22 cellular contexts compared by ENCODE assay signal in the genomic region with DNA sequence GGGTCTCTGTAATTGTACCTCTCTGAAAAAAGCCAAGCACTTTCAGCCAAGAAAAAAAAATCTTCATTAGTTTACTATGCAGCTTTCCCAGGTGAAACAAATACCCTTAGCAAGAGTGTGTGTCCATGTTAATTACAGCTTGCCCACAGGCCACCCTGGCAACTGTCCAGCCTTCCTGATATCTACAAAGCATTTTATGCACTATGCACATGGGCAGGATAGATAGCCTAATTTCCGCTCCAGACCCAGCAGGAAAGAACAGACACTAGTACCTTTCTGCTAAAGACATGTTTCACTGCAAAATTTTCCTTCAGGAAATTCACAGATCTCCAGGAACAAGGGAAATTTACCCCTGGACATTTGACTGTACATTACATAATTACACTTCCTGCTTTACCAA. TPM values are rescaled to one million over a fixed set of nuclear protein-coding genes. Genes with fewer than 3 reads are reported as not detected.
DNase-seq lines count a peak whose midpoint lies in the region; ATAC-seq and TF ChIP-seq lines count a peak whose summit lies in the region.
"Had no signal": no experiment of that assay in that cellular context is flagged by ENCODE, and none has a peak within 500 bp of the region (broad histone marks: within the 10 kb centered on the region; RNA-seq: fewer than 3 reads in every experiment).

No MANE protein-coding gene starts in this region.

- ATAC-seq in HG03039 (IDR thresholded peaks at IDR 0.05; ENCODE audit: unreplicated experiment): no peak
- ATAC-seq: sciatic nerve had no signal

- no peak for TF ChIP-seq POLR2A in stomach (IDR thresholded peaks at IDR 0.05)

- intact Hi-C loops in stomach (cut with DNase I; ENCODE audit: low total_unique reads): no loop called here

- no peaks in the 10 kb centered on the region for H3K27me3 ChIP-seq in stomach
- H3K27me3 ChIP-seq: MG63, vagina had no signal

- no peaks in the 10 kb centered on the region for H3K36me3 ChIP-seq in stomach
- H3K36me3 ChIP-seq: MG63, vagina had no signal

- H3K4me3 ChIP-seq in stomach: no peak overlapping the region
- H3K4me3 ChIP-seq: MG63, vagina had no signal

- peaks cover 0 to 10% (median 4%) of the 10 kb centered on the region in 4 donors for H3K4me1 ChIP-seq in stomach
- H3K4me1 ChIP-seq: vagina had no signal

- no peaks in the 10 kb centered on the region for H3K9me3 ChIP-seq in stomach
- H3K9me3 ChIP-seq: MG63, vagina had no signal

- no peak for TF ChIP-seq CTCF in stomach (IDR thresholded peaks at IDR 0.05)

- peak; percentile 29 for DNase-seq in NCI-H2196 (lab: John Stamatoyannopoulos, UW; ENCODE audit: unreplicated experiment)
- DNase-seq in NCI-H2196 treated with DMSO at 0.1 percent for 48 hours (lab: John Stamatoyannopoulos, UW; ENCODE audit: unreplicated experiment): no peak
- peak; percentile 77 for DNase-seq in NCI-H748 treated with DMSO at 0.1 percent for 48 hours (lab: John Stamatoyannopoulos, UW)
- peak; percentile 41 for DNase-seq in dermis blood vessel endothelial cell
- peak; percentile 66 for DNase-seq in stomach
- DNase-seq in medulla oblongata (ENCODE audit: extremely low spot score): no peak
- no peak for DNase-seq in DMS53 (lab: John Stamatoyannopoulos, UW)
- DNase-seq: activated CD4-positive, alpha-beta T cell treated with anti-CD3 and anti-CD28 coated beads, Interleukin-2, amount 50 U/mL, for 1 hour; activated gamma-delta T cell; foreskin fibroblast; hippocampal formation; mesendoderm; MG63; naive B cell; NCI-H526; SIG-M5; stimulated activated CD4-positive, alpha-beta T cell treated with anti-CD3 and anti-CD28 coated beads, Interleukin-15, amount 100 ng/mL, for 24 hours; T-helper 1 cell had no signal

- WGBS in stomach, 5 donors: 29 to 57% (median 48%) methylated on average over 1 of the region's 1 CpG

- TF ChIP-seq EP300 in stomach (IDR thresholded peaks at IDR 0.05): no peak

- no peak overlapping the region for H3K27ac ChIP-seq in stomach
- H3K27ac ChIP-seq: epithelial cell of prostate, vagina had no signal

RNA-seq across cellular contexts. Expression of a gene that starts 24.4 kb away (rescaled TPM):
- total RNA-seq in dermis blood vessel endothelial cell: 20.6 and 35.7 TPM in 2 replicates
- 10 to 100 TPM in 3 of 5 donors, 1 to 10 TPM in 2; 4.1 to 72.7 (median 29.0) TPM for total RNA-seq in stomach
- 1 to 10 TPM; 1.8 to 2.7 (median 2.6) TPM for polyA plus RNA-seq in stomach

Comparison
In these comparisons a context has a peak if more than half of its experiments do, and no peak if none do; other contexts are left out.
1. DNase-seq: peak in NCI-H2196 (single experiment), NCI-H748 treated with DMSO at 0.1 percent for 48 hours (single experiment), dermis blood vessel endothelial cell (single experiment) and stomach (single experiment); none in NCI-H2196 treated with DMSO at 0.1 percent for 48 hours (single experiment), medulla oblongata (single experiment) and DMS53 (single experiment).